Comparison of ENCODE assay signal across 14 cellular contexts in genomic region chr10:72058989-72059842, GRCh38. TPM values are rescaled to one million over a fixed set of nuclear protein-coding genes. Genes with fewer than 3 reads are reported as not detected.
A peak's percentile ranks its signal among the peaks of the same experiment; 100 is the strongest.
DNase-seq lines count a peak whose midpoint lies in the region; ATAC-seq and TF ChIP-seq lines count a peak whose summit lies in the region.
"Had no signal": no experiment of that assay in that cellular context is flagged by ENCODE, and none has a peak within 500 bp of the region (broad histone marks: within the 10 kb centered on the region; RNA-seq: fewer than 3 reads in every experiment).

No MANE protein-coding gene starts in this region.

- H2BK120ac ChIP-seq in IMR-90 (ENCODE audit: low read depth, low read length), result no peak overlapping the region
- H2BK120ac ChIP-seq in mesenchymal stem cell (ENCODE audit: low read depth, low read length), result no peak overlapping the region

- H2BK15ac ChIP-seq in IMR-90 (ENCODE audit: low read depth, low read length), result no peak overlapping the region
- H2BK15ac ChIP-seq in mesenchymal stem cell (ENCODE audit: low read depth, poor library complexity, severe bottlenecking), result no peak overlapping the region

- H3K14ac ChIP-seq in IMR-90 (replicated peaks; ENCODE audit: low read depth, low read length), result no peak overlapping the region
- no peak overlapping the region for H3K14ac ChIP-seq in mesenchymal stem cell (ENCODE audit: low read length in 2 of 2)

- CTCF ChIA-PET in IMR-90 (lab: Yijun Ruan, JAX), result no interaction called here

- no peaks in the 10 kb centered on the region; a peak in 1 of 22 replicates for H3K27me3 ChIP-seq in BLaER1 treated with 17β-estradiol and CSF1 and Interleukin-3, amounts not matched to agents 10 nM and 100 nM
- H3K27me3 ChIP-seq in IMR-90 (ENCODE audit: control insufficient read depth, insufficient read depth, low read length), result peaks cover 52% of the 10 kb centered on the region
- H3K27me3 ChIP-seq in mesenchymal stem cell (ENCODE audit: control insufficient read depth in 1 of 2, insufficient read depth in 1 of 2, low read length in 2 of 2), result peaks cover 32 to 45% of the 10 kb centered on the region in 2 experiments
- H3K27me3 ChIP-seq in gastrocnemius medialis, result no peaks in the 10 kb centered on the region
- H3K27me3 ChIP-seq: tibial nerve had no signal

- no peak overlapping the region for H3K56ac ChIP-seq in IMR-90 (ENCODE audit: extremely low read depth, insufficient read depth, low read length)

- H3K23ac ChIP-seq in IMR-90 (ENCODE audit: low read depth, low read length), result no peak overlapping the region
- no peak overlapping the region for H3K23ac ChIP-seq in mesenchymal stem cell (ENCODE audit: low read length in 2 of 2)

- no peak overlapping the region for H2AK9ac ChIP-seq in IMR-90 (replicated peaks; ENCODE audit: low read depth, low read length, poor library complexity)

- H4K8ac ChIP-seq in IMR-90 (ENCODE audit: low read depth in 2 of 2, low read length in 2 of 2) (no peak overlapping the region), mesenchymal stem cell (ENCODE audit: low read length) (no peak overlapping the region)

- H2AK5ac ChIP-seq in IMR-90 (ENCODE audit: low read depth, low read length) (no peak overlapping the region), mesenchymal stem cell (ENCODE audit: low read length, severe bottlenecking) (no peak overlapping the region)

- H3K79me1 ChIP-seq in IMR-90 (ENCODE audit: low read depth in 1 of 2, low read length in 2 of 2) (no peaks in the 10 kb centered on the region), mesenchymal stem cell (replicated peaks; ENCODE audit: low read length, poor library complexity, severe bottlenecking) (no peaks in the 10 kb centered on the region)

- H3K9me1 ChIP-seq in IMR-90 (ENCODE audit: insufficient read depth, low read length), result no peaks in the 10 kb centered on the region

- ATAC-seq in IMR-90 (ENCODE audit: low read depth) (peak; percentile 41; the same call in 1 of the 2 replicates), gastrocnemius medialis (no peak), HG03280 (IDR thresholded peaks at IDR 0.05; ENCODE audit: unreplicated experiment) (no peak)

- H3K36me3 ChIP-seq in BLaER1 treated with 17β-estradiol and CSF1 and Interleukin-3, amounts not matched to agents 10 nM and 100 nM, result no peaks in the 10 kb centered on the region
- H3K36me3 ChIP-seq in IMR-90 (ENCODE audit: control insufficient read depth, insufficient read depth, low read length) (no peaks in the 10 kb centered on the region), mesenchymal stem cell (ENCODE audit: control insufficient read depth in 1 of 2, insufficient read depth in 2 of 2, low read depth in 1 of 2, low read length in 2 of 2) (no peaks in the 10 kb centered on the region), gastrocnemius medialis (no peaks in the 10 kb centered on the region)

- dilution Hi-C loops in IMR-90 (cut with HindIII; ENCODE audit: low sequenced_read_pairs, unreplicated experiment), result no loop called here

- in situ Hi-C loops in IMR-90 (cut with MboI; ENCODE audit: low sequenced_read_pairs), result loop anchor here (10.0 kb wide), 1 partner anchor 276 kb away; no protein-coding TSS in a partner anchor
- in situ Hi-C loops in gastrocnemius medialis (cut with MboI; ENCODE audit: low sequenced_read_pairs in 4 of 4), result no loop called here

- H3K4me2 ChIP-seq in BLaER1 treated with 17β-estradiol and CSF1 and Interleukin-3, amounts not matched to agents 10 nM and 100 nM, result peak overlapping the region; percentile 3 to 89 (median 71); a peak in 20 of 22 replicates
- H3K4me2 ChIP-seq in IMR-90 (ENCODE audit: low read depth, low read length) (peak overlapping the region; percentile 10; the same call in 1 of the 2 replicates), mesenchymal stem cell (ENCODE audit: low read length, poor library complexity, severe bottlenecking) (no peak overlapping the region)

- WGBS in IMR-90 (ENCODE audit: extremely low coverage in 2 of 2, insufficient read length in 1 of 2), 2 experiments, result 38% methylated on average over 3 of the region's 21 CpGs; no CpG with 5 or more reads in 1 of the 2 experiments
- 66% methylated on average over 19 of the region's 21 CpGs for WGBS in mesenchymal stem cell

- no peak overlapping the region for H4K5ac ChIP-seq in IMR-90 (ENCODE audit: low read depth, low read length)

- no peak overlapping the region for H3K4ac ChIP-seq in IMR-90 (ENCODE audit: low read depth, low read length)
- no peak overlapping the region for H3K4ac ChIP-seq in mesenchymal stem cell (ENCODE audit: low read depth in 1 of 2, low read length in 2 of 2)

- H2BK20ac ChIP-seq in IMR-90 (ENCODE audit: low read depth, low read length), result no peak overlapping the region

- no peak overlapping the region for H3K27ac ChIP-seq in BLaER1 treated with 17β-estradiol and CSF1 and Interleukin-3, amounts not matched to agents 10 nM and 100 nM
- H3K27ac ChIP-seq in IMR-90 (ENCODE audit: insufficient read depth, low read length) (no peak overlapping the region), mesenchymal stem cell (ENCODE audit: low read length, poor library complexity, severe bottlenecking) (no peak overlapping the region), gastrocnemius medialis (no peak overlapping the region)
- H3K27ac ChIP-seq: tibial nerve, VCaP had no signal

- H2BK12ac ChIP-seq in mesenchymal stem cell (ENCODE audit: low read length in 2 of 2), result no peak overlapping the region

- H2AFZ ChIP-seq in IMR-90 (replicated peaks; ENCODE audit: low read length, poor library complexity), result no peak overlapping the region
- H2AFZ ChIP-seq in mesenchymal stem cell (ENCODE audit: low read depth, low read length), result no peak overlapping the region

- no peak overlapping the region for H3K4me3 ChIP-seq in BLaER1 treated with 17β-estradiol and CSF1 and Interleukin-3, amounts not matched to agents 10 nM and 100 nM
- no peak overlapping the region for H3K4me3 ChIP-seq in IMR-90 (ENCODE audit: insufficient read depth, low read depth, low read length)
- no peak overlapping the region for H3K4me3 ChIP-seq in mesenchymal stem cell (ENCODE audit: insufficient read depth in 1 of 2, low read depth in 1 of 2, low read length in 2 of 2)
- H3K4me3 ChIP-seq in gastrocnemius medialis, result no peak overlapping the region
- H3K4me3 ChIP-seq: tibial nerve had no signal

- H4K91ac ChIP-seq in IMR-90 (ENCODE audit: insufficient read depth, low read depth, low read length), result no peak overlapping the region
- H4K91ac ChIP-seq in mesenchymal stem cell (ENCODE audit: low read length), result no peak overlapping the region

- POLR2A ChIA-PET in IMR-90 (lab: Charles Lee; ENCODE audit: unreplicated experiment), result no interaction called here

- no TSS peak for BruUV-seq in IMR-90 (replicated peaks; lab: Mats Ljungman, UMichigan)

- TF ChIP-seq CTCF in IMR-90 (conservative IDR thresholded peaks at IDR 0.05; ENCODE audit: low read depth, low read length), result no peak
- no peak for TF ChIP-seq CTCF in gastrocnemius medialis (IDR thresholded peaks at IDR 0.05 in 4 of 5, conservative IDR thresholded peaks at IDR 0.05 in 1 of 5)

- H3K9me3 ChIP-seq in BLaER1 treated with 17β-estradiol and CSF1 and Interleukin-3, amounts not matched to agents 10 nM and 100 nM (replicated peaks in 1 of 11), result no peaks in the 10 kb centered on the region
- H3K9me3 ChIP-seq in IMR-90 (ENCODE audit: control insufficient read depth, insufficient read depth, low read length) (no peaks in the 10 kb centered on the region), mesenchymal stem cell (ENCODE audit: control insufficient read depth, low read length) (no peaks in the 10 kb centered on the region), gastrocnemius medialis (no peaks in the 10 kb centered on the region)
- H3K9me3 ChIP-seq: tibial nerve had no signal

- no peak overlapping the region for H2BK5ac ChIP-seq in IMR-90 (ENCODE audit: low read depth, low read length, poor library complexity, severe bottlenecking)
- H2BK5ac ChIP-seq in mesenchymal stem cell (ENCODE audit: low read depth, low read length, poor library complexity, severe bottlenecking), result no peak overlapping the region

- intact Hi-C loops in IMR-90 (cut with micrococcal nuclease), result no loop called here
- intact Hi-C loops in gastrocnemius medialis (cut with DNase I; ENCODE audit: low total_unique reads), result no loop called here

- no peaks in the 10 kb centered on the region for H4K20me1 ChIP-seq in BLaER1 treated with 17β-estradiol and CSF1 and Interleukin-3, amounts not matched to agents 10 nM and 100 nM
- H4K20me1 ChIP-seq in IMR-90 (ENCODE audit: insufficient read depth, low read length), result no peaks in the 10 kb centered on the region

- no peak for TF ChIP-seq RAD21 in IMR-90 (IDR thresholded peaks at IDR 0.05; ENCODE audit: low read length)

- no peak overlapping the region for H3K18ac ChIP-seq in IMR-90 (ENCODE audit: low read depth, low read length)
- H3K18ac ChIP-seq in mesenchymal stem cell (ENCODE audit: low read depth in 1 of 2, low read length in 2 of 2), result no peak overlapping the region

- DNase-seq in IMR-90 (no peak), mesenchymal stem cell (peak; percentile 33), A172 (ENCODE audit: low spot score) (no peak), gastrocnemius medialis (no peak), NCI-H510A (lab: John Stamatoyannopoulos, UW) (no peak)
- DNase-seq in activated naive CD4-positive, alpha-beta T cell treated with anti-CD3 and anti-CD28 coated beads, Interleukin-2, amount 50 U/mL, for 16 hours, result peak; percentile 52
- DNase-seq: HFFc6, Kasumi-1, NCI-H345, SHP77 had no signal

- peak overlapping the region in 3 of 11 experiments; percentile 1 to 59 (median 3); a peak in 2 of 22 replicates for H3K9ac ChIP-seq in BLaER1 treated with 17β-estradiol and CSF1 and Interleukin-3, amounts not matched to agents 10 nM and 100 nM
- H3K9ac ChIP-seq in IMR-90 (ENCODE audit: low read depth, low read length) (no peak overlapping the region), mesenchymal stem cell (ENCODE audit: low read length) (no peak overlapping the region)

- TF ChIP-seq POLR2A in IMR-90 (IDR thresholded peaks at IDR 0.05; ENCODE audit: low read depth, low read length) (no peak), gastrocnemius medialis (IDR thresholded peaks at IDR 0.05) (no peak)

- peaks cover 4 to 36% (median 30%) of the 10 kb centered on the region in 10 experiments; a peak in 18 of 20 replicates for H3K4me1 ChIP-seq in BLaER1 treated with 17β-estradiol and CSF1 and Interleukin-3, amounts not matched to agents 10 nM and 100 nM
- H3K4me1 ChIP-seq in IMR-90 (ENCODE audit: control insufficient read depth, insufficient read depth, low read length) (no peaks in the 10 kb centered on the region), mesenchymal stem cell (ENCODE audit: control insufficient read depth, insufficient read depth, low read depth, low read length) (peaks cover 2% of the 10 kb centered on the region), gastrocnemius medialis (peaks cover 0 to 4% of the 10 kb centered on the region in 2 donors)
- H3K4me1 ChIP-seq: tibial nerve had no signal

RNA-seq across cellular contexts. Expression of gene SPOCK2, which starts 29.1 kb away (rescaled TPM):
- total RNA-seq in IMR-90 (2012; rRNA removed), result not detected in 2 replicates
- 0.02 TPM in 1 of 2 replicates, not detected in the other for polyA plus RNA-seq in IMR-90 (2012; rRNA removed)
- polyA plus RNA-seq in IMR-90 (2012; cell fraction: cytosol; rRNA removed), result 0.04 TPM in 1 of 2 replicates, not detected in the other
- polyA plus RNA-seq in IMR-90 (2012; cell fraction: nucleus; rRNA removed; ENCODE audit: low replicate concordance), result 0.23 and 0.36 TPM in 2 replicates
- polyA plus RNA-seq in mesenchymal stem cell (2013, experiment 1 of 2), result 0.22 TPM
- 0.30 TPM for polyA plus RNA-seq in mesenchymal stem cell (2013, experiment 2 of 2)
- 0.02 and 0.53 TPM in 2 replicates for total RNA-seq in A172 (2014; rRNA removed; shearing (Covaris generic))
- total RNA-seq in gastrocnemius medialis, result 1 to 10 TPM; 3.4 to 6.7 (median 5.3) TPM
- total RNA-seq: HFFc6 had no signal

Comparison
In these comparisons a context has a peak if more than half of its experiments do, and no peak if none do; other contexts are left out.
1. DNase-seq: peak in activated naive CD4-positive, alpha-beta T cell treated with anti-CD3 and anti-CD28 coated beads, Interleukin-2, amount 50 U/mL, for 16 hours (single experiment) and mesenchymal stem cell (single experiment); none in IMR-90 (single experiment), A172 (single experiment), gastrocnemius medialis (0 of 2) and NCI-H510A (single experiment).